9 cellular contexts compared by ENCODE assay signal in the genomic region with DNA sequence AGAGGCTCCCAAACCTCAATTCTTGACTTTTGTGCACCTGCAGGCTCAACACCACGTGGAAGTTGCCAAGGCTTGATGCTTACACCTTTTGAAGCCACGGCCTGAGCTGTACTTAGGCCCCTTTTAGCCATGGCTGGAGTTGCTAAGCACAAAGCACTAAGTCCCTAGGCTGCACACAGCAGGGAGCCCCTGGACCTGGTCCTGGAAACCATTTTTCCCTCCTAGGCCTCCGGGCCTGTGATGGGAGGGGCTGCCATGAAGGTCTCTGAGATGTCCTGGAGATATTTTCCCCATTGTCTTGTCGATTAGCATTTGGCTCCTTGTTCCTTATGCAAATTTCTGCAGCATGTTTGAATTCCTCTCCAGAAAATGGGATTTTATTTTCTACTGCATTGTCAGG.
"Had no signal": no experiment of that assay in that cellular context is flagged by ENCODE, and none has a peak within 500 bp of the region (broad histone marks: within the 10 kb centered on the region; RNA-seq: fewer than 3 reads in every experiment).

No MANE protein-coding gene starts in this region.

- H3K4me3 ChIP-seq: GM23338, K562 had no signal

- DNase-seq: H9, HCEC 1CT, IMR-90, KG1 had no signal

- FAIRE-seq: H1, H54, HTR-8/SVneo, K562 had no signal

- ATAC-seq: GM23338, K562 had no signal

- H3K4me2 ChIP-seq: GM23338 had no signal
